11 cellular contexts compared by ENCODE assay signal in genomic region chr20:58853976-58854637, GRCh38. TPM values are rescaled to one million over a fixed set of nuclear protein-coding genes. Genes with fewer than 3 reads are reported as not detected.
A peak's percentile ranks its signal among the peaks of the same experiment; 100 is the strongest.
DNase-seq lines count a peak whose midpoint lies in the region; ATAC-seq and TF ChIP-seq lines count a peak whose summit lies in the region.
"Had no signal": no experiment of that assay in that cellular context is flagged by ENCODE, and none has a peak within 500 bp of the region (broad histone marks: within the 10 kb centered on the region; RNA-seq: fewer than 3 reads in every experiment).

No MANE protein-coding gene starts in this region.

- peaks cover 62% of the 10 kb centered on the region for H3K27me3 Mint-ChIP-seq in stimulated activated naive CD8-positive, alpha-beta T cell treated with anti-CD3 and anti-CD28 coated beads, Interleukin-15, Interleukin-2, amounts not matched to agents 100 ng/mL and 50 ng/mL, for 24 hours
- H3K27me3 Mint-ChIP-seq in chondrocyte (ENCODE audit: low read depth) (peaks cover 37% of the 10 kb centered on the region), nephron (ENCODE audit: low read depth) (peaks cover 82% of the 10 kb centered on the region)

- H3K9me3 Mint-ChIP-seq in stimulated activated naive CD8-positive, alpha-beta T cell treated with anti-CD3 and anti-CD28 coated beads, Interleukin-15, Interleukin-2, amounts not matched to agents 100 ng/mL and 50 ng/mL, for 24 hours: no peaks in the 10 kb centered on the region
- H3K9me3 Mint-ChIP-seq in chondrocyte (ENCODE audit: low read depth) (no peaks in the 10 kb centered on the region), nephron (peaks cover 7% of the 10 kb centered on the region)

- ATAC-seq in stimulated activated naive CD8-positive, alpha-beta T cell treated with anti-CD3 and anti-CD28 coated beads, Interleukin-15, Interleukin-2, amounts not matched to agents 100 U/mL and 50 U/mL, for 24 hours: no peak
- ATAC-seq in omental fat pad (ENCODE audit: low FRiP score) (no peak), GM21367 (IDR thresholded peaks at IDR 0.05; ENCODE audit: unreplicated experiment) (no peak), foreskin keratinocyte (no peak), HG03135 (IDR thresholded peaks at IDR 0.05; ENCODE audit: unreplicated experiment) (no peak)

- no peak overlapping the region for H3K27ac Mint-ChIP-seq in stimulated activated naive CD8-positive, alpha-beta T cell treated with anti-CD3 and anti-CD28 coated beads, Interleukin-15, Interleukin-2, amounts not matched to agents 100 ng/mL and 50 ng/mL, for 24 hours
- H3K27ac Mint-ChIP-seq in chondrocyte (ENCODE audit: unreplicated experiment): no peak overlapping the region
- H3K27ac Mint-ChIP-seq in nephron: no peak overlapping the region

- no peak overlapping the region for H3K27ac ChIP-seq in foreskin keratinocyte
- H3K27ac ChIP-seq: SJSA1 had no signal

- DNase-seq in stimulated activated naive CD8-positive, alpha-beta T cell treated with anti-CD3 and anti-CD28 coated beads, Interleukin-15, Interleukin-2, amounts not matched to agents 100 U/mL and 50 U/mL, for 24 hours: no peak
- no peak for DNase-seq in chondrocyte (ENCODE audit: low spot score)
- DNase-seq in omental fat pad (ENCODE audit: low spot score): no peak
- DNase-seq in foreskin keratinocyte: no peak
- DNase-seq: activated CD4-positive, alpha-beta T cell treated with anti-CD3 and anti-CD28 coated beads, Interleukin-2, amount 50 U/mL, for 1 hour; aorta had no signal

- TF ChIP-seq CTCF in chondrocyte (IDR thresholded peaks at IDR 0.05): no peak
- TF ChIP-seq CTCF in nephron (IDR thresholded peaks at IDR 0.05; ENCODE audit: unreplicated experiment in 3 of 3): no peak
- TF ChIP-seq CTCF in omental fat pad (IDR thresholded peaks at IDR 0.05): no peak
- no peak for TF ChIP-seq CTCF in foreskin keratinocyte (conservative IDR thresholded peaks at IDR 0.05)

- H3K27me3 ChIP-seq in foreskin keratinocyte: peaks cover 71% of the 10 kb centered on the region

- peaks cover 3% of the 10 kb centered on the region for H3K4me1 ChIP-seq in foreskin keratinocyte

- peak overlapping the region; percentile 57 for H3K4me3 Mint-ChIP-seq in stimulated activated naive CD8-positive, alpha-beta T cell treated with anti-CD3 and anti-CD28 coated beads, Interleukin-15, Interleukin-2, amounts not matched to agents 100 ng/mL and 50 ng/mL, for 24 hours
- H3K4me3 Mint-ChIP-seq in chondrocyte (ENCODE audit: unreplicated experiment): peak overlapping the region; percentile 61
- H3K4me3 Mint-ChIP-seq in nephron: peak overlapping the region; percentile 80 to 94 (median 87)

- peaks cover 4% of the 10 kb centered on the region for H3K36me3 Mint-ChIP-seq in stimulated activated naive CD8-positive, alpha-beta T cell treated with anti-CD3 and anti-CD28 coated beads, Interleukin-15, Interleukin-2, amounts not matched to agents 100 ng/mL and 50 ng/mL, for 24 hours (ENCODE audit: low read depth)
- no peaks in the 10 kb centered on the region for H3K36me3 Mint-ChIP-seq in chondrocyte (ENCODE audit: low read depth)
- peaks cover 6% of the 10 kb centered on the region for H3K36me3 Mint-ChIP-seq in nephron (ENCODE audit: low read depth)

- H3K4me1 Mint-ChIP-seq in stimulated activated naive CD8-positive, alpha-beta T cell treated with anti-CD3 and anti-CD28 coated beads, Interleukin-15, Interleukin-2, amounts not matched to agents 100 ng/mL and 50 ng/mL, for 24 hours (ENCODE audit: low read depth): peaks cover 31% of the 10 kb centered on the region
- H3K4me1 Mint-ChIP-seq in chondrocyte (ENCODE audit: low read depth) (peaks cover 43% of the 10 kb centered on the region), nephron (peaks cover 28% of the 10 kb centered on the region)

RNA-seq across cellular contexts. Expression of gene GNAS, which starts 1.6 kb away (rescaled TPM):
- total RNA-seq in chondrocyte (1,127 to 1,393 TPM (median 1,374 TPM) in 3 replicates), omental fat pad (100 to 1,000 TPM; 606 to 837 (median 753) TPM), foreskin keratinocyte (697 and 702 TPM in 2 replicates)
- 862 and 881 TPM in 2 replicates for polyA plus RNA-seq in foreskin keratinocyte

RNA-seq across cellular contexts. Expression of gene GNAS-AS1, which starts 3.4 kb away (rescaled TPM):
- total RNA-seq in chondrocyte (1.1 to 2.7 TPM (median 1.7 TPM) in 3 replicates), omental fat pad (under 1 TPM in 1 of 4 donors, not detected in 3; 0.28 TPM), foreskin keratinocyte (0.27 and 0.63 TPM in 2 replicates)
- 0.16 and 0.39 TPM in 2 replicates for polyA plus RNA-seq in foreskin keratinocyte
- total RNA-seq: SJSA1 had no signal
